ENCODE assay signal across 35 cellular contexts in the genomic region with DNA sequence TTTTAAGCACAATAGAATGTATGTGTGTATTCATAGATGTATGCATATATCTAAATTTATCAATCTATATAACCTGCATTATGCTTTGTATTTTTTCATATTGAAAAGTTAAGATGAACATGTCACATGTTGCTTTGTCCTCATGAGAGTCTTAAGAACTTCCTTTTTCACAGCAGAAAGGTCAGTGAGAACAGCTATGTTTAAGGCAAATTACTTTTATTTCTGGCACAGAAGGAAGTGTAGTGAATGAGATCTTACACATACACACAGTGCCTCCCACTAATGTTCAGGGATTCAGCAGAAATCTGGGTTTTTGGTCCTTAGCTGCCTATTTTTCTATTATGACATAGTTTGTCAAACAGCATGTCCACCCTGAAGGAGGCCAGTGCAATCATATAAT.
"Had no signal": no experiment of that assay in that cellular context is flagged by ENCODE, and none has a peak within 500 bp of the region (broad histone marks: within the 10 kb centered on the region; RNA-seq: fewer than 3 reads in every experiment).

No MANE protein-coding gene starts in this region.

- H3K9ac ChIP-seq: KMS-11 had no signal

- H3K27ac ChIP-seq: KMS-11 had no signal

- DNase-seq: Kasumi-1, KBM-7, KG1, MG63, MM.1S, NCI-H1048, NCI-H1092, NCI-H1092 treated with DMSO at 0.1 percent for 48 hours, NCI-H1105, NCI-H1105 treated with DMSO at 0.1 percent for 48 hours, NCI-H1417, NCI-H1417 treated with DMSO at 0.1 percent for 48 hours, NCI-H1436, NCI-H1436 treated with DMSO at 0.1 percent for 48 hours, NCI-H146, NCI-H1694, NCI-H1694 treated with DMSO at 0.1 percent for 48 hours, NCI-H187, NCI-H187 treated with DMSO at 0.1 percent for 48 hours, NCI-H1930, NCI-H2029, NCI-H2029 treated with DMSO at 0.1 percent for 48 hours, NCI-H2081, NCI-H2081 treated with DMSO at 0.1 percent for 48 hours, NCI-H2107, NCI-H2171, NCI-H2171 treated with DMSO at 0.1 percent for 48 hours, NCI-H2227 treated with DMSO at 0.1 percent for 48 hours, NCI-H226, NCI-H345, NCI-H446, NCI-H446 treated with DMSO at 0.1 percent for 48 hours, NCI-H510A, NCI-H510A treated with DMSO at 0.1 percent for 48 hours had no signal

- H3K36me3 ChIP-seq: MG63 had no signal

- H3K4me3 ChIP-seq: MG63 had no signal

- H3K27me3 ChIP-seq: MG63 had no signal

- H3K4me2 ChIP-seq: KMS-11 had no signal

- H3K9me3 ChIP-seq: MG63 had no signal
